1 cellular context compared by ENCODE assay signal in genomic region chr7:44225566-44226395, GRCh38.
TF ChIP-seq lines count a peak whose summit lies in the region.

No MANE protein-coding gene starts in this region.

TF ChIP-seq in HEK293, 187 proteins besides CTCF, POLR2A, EP300 and RAD21 (continued from another document):
- TF ChIP-seq, protein P1, sequence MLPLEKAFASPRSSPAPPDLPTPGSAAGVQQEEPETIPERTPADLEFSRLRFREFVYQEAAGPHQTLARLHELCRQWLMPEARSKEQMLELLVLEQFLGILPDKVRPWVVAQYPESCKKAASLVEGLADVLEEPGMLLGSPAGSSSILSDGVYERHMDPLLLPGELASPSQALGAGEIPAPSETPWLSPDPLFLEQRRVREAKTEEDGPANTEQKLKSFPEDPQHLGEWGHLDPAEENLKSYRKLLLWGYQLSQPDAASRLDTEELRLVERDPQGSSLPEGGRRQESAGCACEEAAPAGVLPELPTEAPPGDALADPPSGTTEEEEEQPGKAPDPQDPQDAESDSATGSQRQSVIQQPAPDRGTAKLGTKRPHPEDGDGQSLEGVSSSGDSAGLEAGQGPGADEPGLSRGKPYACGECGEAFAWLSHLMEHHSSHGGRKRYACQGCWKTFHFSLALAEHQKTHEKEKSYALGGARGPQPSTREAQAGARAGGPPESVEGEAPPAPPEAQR (tag by site-specific recombination; IDR thresholded peaks at IDR 0.05): no peak
- TF ChIP-seq SP2 (tag by site-specific recombination; IDR thresholded peaks at IDR 0.05): 0 out of 2 replicates have a peak, but pooled peaks have one; percentile 15
- TF ChIP-seq KLF1 (tag by site-specific recombination; IDR thresholded peaks at IDR 0.05): peak; percentile 36; the same call in 1 of the 2 replicates
- TF ChIP-seq, protein P2, sequence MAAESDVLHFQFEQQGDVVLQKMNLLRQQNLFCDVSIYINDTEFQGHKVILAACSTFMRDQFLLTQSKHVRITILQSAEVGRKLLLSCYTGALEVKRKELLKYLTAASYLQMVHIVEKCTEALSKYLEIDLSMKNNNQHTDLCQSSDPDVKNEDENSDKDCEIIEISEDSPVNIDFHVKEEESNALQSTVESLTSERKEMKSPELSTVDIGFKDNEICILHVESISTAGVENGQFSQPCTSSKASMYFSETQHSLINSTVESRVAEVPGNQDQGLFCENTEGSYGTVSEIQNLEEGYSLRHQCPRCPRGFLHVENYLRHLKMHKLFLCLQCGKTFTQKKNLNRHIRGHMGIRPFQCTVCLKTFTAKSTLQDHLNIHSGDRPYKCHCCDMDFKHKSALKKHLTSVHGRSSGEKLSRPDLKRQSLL (tag by site-specific recombination; IDR thresholded peaks at IDR 0.05): no peak
- TF ChIP-seq ZFHX2 (tag by site-specific recombination; conservative IDR thresholded peaks at IDR 0.05): peak; percentile 35
- no peak for TF ChIP-seq ZNF146 (tag by site-specific recombination; IDR thresholded peaks at IDR 0.05)
- TF ChIP-seq, protein P3, sequence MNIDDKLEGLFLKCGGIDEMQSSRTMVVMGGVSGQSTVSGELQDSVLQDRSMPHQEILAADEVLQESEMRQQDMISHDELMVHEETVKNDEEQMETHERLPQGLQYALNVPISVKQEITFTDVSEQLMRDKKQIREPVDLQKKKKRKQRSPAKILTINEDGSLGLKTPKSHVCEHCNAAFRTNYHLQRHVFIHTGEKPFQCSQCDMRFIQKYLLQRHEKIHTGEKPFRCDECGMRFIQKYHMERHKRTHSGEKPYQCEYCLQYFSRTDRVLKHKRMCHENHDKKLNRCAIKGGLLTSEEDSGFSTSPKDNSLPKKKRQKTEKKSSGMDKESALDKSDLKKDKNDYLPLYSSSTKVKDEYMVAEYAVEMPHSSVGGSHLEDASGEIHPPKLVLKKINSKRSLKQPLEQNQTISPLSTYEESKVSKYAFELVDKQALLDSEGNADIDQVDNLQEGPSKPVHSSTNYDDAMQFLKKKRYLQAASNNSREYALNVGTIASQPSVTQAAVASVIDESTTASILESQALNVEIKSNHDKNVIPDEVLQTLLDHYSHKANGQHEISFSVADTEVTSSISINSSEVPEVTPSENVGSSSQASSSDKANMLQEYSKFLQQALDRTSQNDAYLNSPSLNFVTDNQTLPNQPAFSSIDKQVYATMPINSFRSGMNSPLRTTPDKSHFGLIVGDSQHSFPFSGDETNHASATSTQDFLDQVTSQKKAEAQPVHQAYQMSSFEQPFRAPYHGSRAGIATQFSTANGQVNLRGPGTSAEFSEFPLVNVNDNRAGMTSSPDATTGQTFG (tag by site-specific recombination; IDR thresholded peaks at IDR 0.05; ENCODE audit: borderline replicate concordance): no peak
- peak; percentile 39; the same call in 1 of the 2 replicates for TF ChIP-seq PATZ1 (tag by site-specific recombination; IDR thresholded peaks at IDR 0.05)
- TF ChIP-seq ZNF792 (tag by site-specific recombination; IDR thresholded peaks at IDR 0.05): no peak
- TF ChIP-seq ZNF138 (tag by site-specific recombination; IDR thresholded peaks at IDR 0.05; ENCODE audit: borderline replicate concordance): no peak
- no peak for TF ChIP-seq ZNF132 (tag by site-specific recombination; IDR thresholded peaks at IDR 0.05; ENCODE audit: borderline replicate concordance)
- TF ChIP-seq INSM2 (tag by site-specific recombination; IDR thresholded peaks at IDR 0.05): no peak
- TF ChIP-seq ZNF433 (tag by site-specific recombination; IDR thresholded peaks at IDR 0.05; ENCODE audit: low read depth): no peak
- TF ChIP-seq ZNF529 (tag by site-specific recombination; IDR thresholded peaks at IDR 0.05; ENCODE audit: insufficient replicate concordance): no peak
- TF ChIP-seq ZNF473 (tag by site-specific recombination; IDR thresholded peaks at IDR 0.05): no peak
- TF ChIP-seq GLIS1 (tag by site-specific recombination; IDR thresholded peaks at IDR 0.05): peak; percentile 62
- TF ChIP-seq OVOL3 (tag by site-specific recombination; IDR thresholded peaks at IDR 0.05): no peak
- TF ChIP-seq, protein P4, sequence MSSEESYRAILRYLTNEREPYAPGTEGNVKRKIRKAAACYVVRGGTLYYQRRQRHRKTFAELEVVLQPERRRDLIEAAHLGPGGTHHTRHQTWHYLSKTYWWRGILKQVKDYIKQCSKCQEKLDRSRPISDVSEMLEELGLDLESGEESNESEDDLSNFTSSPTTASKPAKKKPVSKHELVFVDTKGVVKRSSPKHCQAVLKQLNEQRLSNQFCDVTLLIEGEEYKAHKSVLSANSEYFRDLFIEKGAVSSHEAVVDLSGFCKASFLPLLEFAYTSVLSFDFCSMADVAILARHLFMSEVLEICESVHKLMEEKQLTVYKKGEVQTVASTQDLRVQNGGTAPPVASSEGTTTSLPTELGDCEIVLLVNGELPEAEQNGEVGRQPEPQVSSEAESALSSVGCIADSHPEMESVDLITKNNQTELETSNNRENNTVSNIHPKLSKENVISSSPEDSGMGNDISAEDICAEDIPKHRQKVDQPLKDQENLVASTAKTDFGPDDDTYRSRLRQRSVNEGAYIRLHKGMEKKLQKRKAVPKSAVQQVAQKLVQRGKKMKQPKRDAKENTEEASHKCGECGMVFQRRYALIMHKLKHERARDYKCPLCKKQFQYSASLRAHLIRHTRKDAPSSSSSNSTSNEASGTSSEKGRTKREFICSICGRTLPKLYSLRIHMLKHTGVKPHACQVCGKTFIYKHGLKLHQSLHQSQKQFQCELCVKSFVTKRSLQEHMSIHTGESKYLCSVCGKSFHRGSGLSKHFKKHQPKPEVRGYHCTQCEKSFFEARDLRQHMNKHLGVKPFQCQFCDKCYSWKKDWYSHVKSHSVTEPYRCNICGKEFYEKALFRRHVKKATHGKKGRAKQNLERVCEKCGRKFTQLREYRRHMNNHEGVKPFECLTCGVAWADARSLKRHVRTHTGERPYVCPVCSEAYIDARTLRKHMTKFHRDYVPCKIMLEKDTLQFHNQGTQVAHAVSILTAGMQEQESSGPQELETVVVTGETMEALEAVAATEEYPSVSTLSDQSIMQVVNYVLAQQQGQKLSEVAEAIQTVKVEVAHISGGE (tag by site-specific recombination; conservative IDR thresholded peaks at IDR 0.05; ENCODE audit: low read depth): no peak
- TF ChIP-seq, protein P5, sequence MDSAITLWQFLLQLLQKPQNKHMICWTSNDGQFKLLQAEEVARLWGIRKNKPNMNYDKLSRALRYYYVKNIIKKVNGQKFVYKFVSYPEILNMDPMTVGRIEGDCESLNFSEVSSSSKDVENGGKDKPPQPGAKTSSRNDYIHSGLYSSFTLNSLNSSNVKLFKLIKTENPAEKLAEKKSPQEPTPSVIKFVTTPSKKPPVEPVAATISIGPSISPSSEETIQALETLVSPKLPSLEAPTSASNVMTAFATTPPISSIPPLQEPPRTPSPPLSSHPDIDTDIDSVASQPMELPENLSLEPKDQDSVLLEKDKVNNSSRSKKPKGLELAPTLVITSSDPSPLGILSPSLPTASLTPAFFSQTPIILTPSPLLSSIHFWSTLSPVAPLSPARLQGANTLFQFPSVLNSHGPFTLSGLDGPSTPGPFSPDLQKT (IDR thresholded peaks at IDR 0.05; ENCODE audit: borderline replicate concordance, low read depth, low read length): no peak
TF ChIP-seq in HEK293: peak in this region for 8.
